Comparison of ENCODE assay signal across 2 cellular contexts in genomic region chr22:22088658-22089458, GRCh38.
TF ChIP-seq lines count a peak whose summit lies in the region.

No MANE protein-coding gene starts in this region.

TF ChIP-seq in IMR-90, 13 proteins besides CTCF, POLR2A, EP300 and RAD21:
- TF ChIP-seq USF2 (IDR thresholded peaks at IDR 0.05; ENCODE audit: low read depth, low read length) (no peak), RCOR1 (IDR thresholded peaks at IDR 0.05; ENCODE audit: insufficient replicate concordance, low read length) (no peak), SMC3 (IDR thresholded peaks at IDR 0.05; ENCODE audit: low read depth, low read length) (no peak), NFE2L2 (IDR thresholded peaks at IDR 0.05; ENCODE audit: low read depth, low read length) (no peak), MAZ (IDR thresholded peaks at IDR 0.05; ENCODE audit: borderline replicate concordance, low read depth, low read length) (no peak)

TF ChIP-seq in HepG2, 621 proteins besides CTCF, POLR2A, EP300 and RAD21:
- TF ChIP-seq MEIS1 (CRISPR knock-in tag; IDR thresholded peaks at IDR 0.05; ENCODE audit: borderline replicate concordance) (peak; percentile 46; the same call in 1 of the 2 replicates), ZNF513 (CRISPR knock-in tag; conservative IDR thresholded peaks at IDR 0.05) (no peak), ZNF703 (CRISPR knock-in tag; IDR thresholded peaks at IDR 0.05; ENCODE audit: borderline replicate concordance) (no peak), MEIS2 (CRISPR knock-in tag; IDR thresholded peaks at IDR 0.05) (no peak)
